8 cellular contexts compared by ENCODE assay signal in genomic region chr19:18294467-18294864, GRCh38. TPM values are rescaled to one million over a fixed set of nuclear protein-coding genes. Genes with fewer than 3 reads are reported as not detected.
DNase-seq lines count a peak whose midpoint lies in the region; ATAC-seq lines count a peak whose summit lies in the region.

No MANE protein-coding gene starts in this region.

- intact Hi-C loops in head of caudate nucleus (cut with DNase I), result no loop called here

- no peak overlapping the region for H3K4me3 ChIP-seq in MG63

- no peaks in the 10 kb centered on the region; the same call in 1 of the 2 replicates for H3K9me3 ChIP-seq in MG63

- no peak for ATAC-seq in HG03175 (IDR thresholded peaks at IDR 0.05; ENCODE audit: unreplicated experiment)

- no peaks in the 10 kb centered on the region for H3K36me3 ChIP-seq in MG63

- H3K27me3 ChIP-seq in MG63, result no peaks in the 10 kb centered on the region

- DNase-seq in NCI-H1092 treated with DMSO at 0.1 percent for 48 hours (lab: John Stamatoyannopoulos, UW), result peak; percentile 9
- no peak for DNase-seq in NCI-H1092 (lab: John Stamatoyannopoulos, UW)
- peak; percentile 93 for DNase-seq in activated CD8-positive, alpha-beta memory T cell treated with anti-CD3 and anti-CD28 coated beads, Interleukin-2, amount 50 U/mL, for 48 hours
- peak; percentile 68 to 97 (median 87) for DNase-seq in head of caudate nucleus
- peak; percentile 91 for DNase-seq in stimulated activated CD4-positive, alpha-beta T cell treated with anti-CD3 and anti-CD28 coated beads, Interleukin-1b, Interleukin-23, amount 100 ng/mL, for 48 hours
- no peak for DNase-seq in MG63
- no peak for DNase-seq in SIG-M5 (lab: John Stamatoyannopoulos, UW)

RNA-seq across cellular contexts. Expression of gene JUND, which starts 13.0 kb away (rescaled TPM):
- total RNA-seq in MG63 (2014; rRNA removed; shearing (Covaris generic); ENCODE audit: low replicate concordance), result 85.7 and 102 TPM in 2 replicates

RNA-seq across cellular contexts. Expression of gene IQCN, which starts 20.2 kb away (rescaled TPM):
- total RNA-seq in MG63 (2014; rRNA removed; shearing (Covaris generic); ENCODE audit: low replicate concordance), result 0.03 and 0.05 TPM in 2 replicates

RNA-seq across cellular contexts. Expression of gene LSM4, which starts 28.4 kb away (rescaled TPM):
- 335 and 636 TPM in 2 replicates for total RNA-seq in MG63 (2014; rRNA removed; shearing (Covaris generic); ENCODE audit: low replicate concordance)

RNA-seq across cellular contexts. Expression of gene PGPEP1, which starts 45.9 kb away (rescaled TPM):
- 5.5 and 11.2 TPM in 2 replicates for total RNA-seq in MG63 (2014; rRNA removed; shearing (Covaris generic); ENCODE audit: low replicate concordance)

Comparison
In these comparisons a context has a peak if more than half of its experiments do, and no peak if none do; other contexts are left out.
1. DNase-seq: peak in NCI-H1092 treated with DMSO at 0.1 percent for 48 hours (single experiment), activated CD8-positive, alpha-beta memory T cell treated with anti-CD3 and anti-CD28 coated beads, Interleukin-2, amount 50 U/mL, for 48 hours (single experiment), head of caudate nucleus (42 of 42) and stimulated activated CD4-positive, alpha-beta T cell treated with anti-CD3 and anti-CD28 coated beads, Interleukin-1b, Interleukin-23, amount 100 ng/mL, for 48 hours (single experiment); none in NCI-H1092 (single experiment), MG63 (single experiment) and SIG-M5 (single experiment).